Comparison of ENCODE assay signal across 15 cellular contexts in the genomic region with DNA sequence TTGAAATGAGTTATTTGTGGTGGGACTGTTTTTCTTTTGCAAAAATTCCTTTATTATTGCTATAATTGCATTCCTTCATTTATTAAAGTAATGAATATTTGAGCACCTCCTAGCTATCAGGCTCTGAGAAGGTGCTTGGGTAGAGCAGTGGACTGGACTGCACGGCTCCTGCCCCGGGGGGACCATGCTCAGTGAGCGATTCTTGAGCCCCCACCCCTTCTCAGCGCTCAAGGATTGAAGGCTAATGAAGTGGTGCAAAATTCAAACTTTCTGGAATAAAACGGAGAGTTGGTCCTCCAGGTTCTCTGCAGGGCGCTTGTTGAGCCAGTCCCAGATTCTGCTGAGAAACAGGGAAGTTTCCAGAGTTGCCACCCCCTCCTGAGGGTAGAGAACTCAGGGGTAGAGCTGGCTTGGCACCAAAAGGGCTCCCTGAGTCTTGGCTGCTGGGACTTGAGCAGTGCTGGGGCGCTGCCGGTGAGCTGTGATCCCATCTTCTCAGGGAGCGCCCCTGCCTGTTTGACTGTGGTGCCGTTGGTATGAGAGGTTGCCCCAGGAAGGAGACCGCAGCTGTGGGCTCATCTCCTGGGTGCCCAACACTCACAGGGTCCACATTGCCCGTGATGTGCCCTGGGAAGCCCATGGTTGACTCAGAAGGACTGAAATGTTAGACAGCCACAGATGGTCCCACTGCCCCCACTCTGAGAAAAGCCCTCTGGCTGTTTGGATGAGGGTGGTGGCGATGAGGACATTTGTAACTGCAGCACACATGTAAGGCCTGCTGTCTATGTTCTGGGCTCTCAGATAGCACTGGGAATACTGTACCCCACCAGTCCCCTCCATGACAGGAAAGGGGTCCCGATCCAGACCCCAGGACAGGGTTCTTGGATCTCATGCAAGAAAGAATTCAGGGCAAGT. TPM values are rescaled to one million over a fixed set of nuclear protein-coding genes. Genes with fewer than 3 reads are reported as not detected.
DNase-seq lines count a peak whose midpoint lies in the region; ATAC-seq and TF ChIP-seq lines count a peak whose summit lies in the region.
"Had no signal": no experiment of that assay in that cellular context is flagged by ENCODE, and none has a peak within 500 bp of the region (broad histone marks: within the 10 kb centered on the region; RNA-seq: fewer than 3 reads in every experiment).

No MANE protein-coding gene starts in this region.

- H3K9ac ChIP-seq in trophoblast cell (ENCODE audit: low read length), result no peak overlapping the region
- H3K9ac ChIP-seq: GM23248 had no signal

- H3K4me3 Mint-ChIP-seq in activated CD4-positive, alpha-beta T cell treated with anti-CD3 and anti-CD28 coated beads, Interleukin-2, amount 10 ng/mL, durations not matched to agents 7 days and 5 days, result no peak overlapping the region
- H3K4me3 Mint-ChIP-seq in activated naive CD8-positive, alpha-beta T cell treated with anti-CD3 and anti-CD28 coated beads, Interleukin-2, amount 10 ng/mL, durations not matched to agents 7 days and 5 days, result no peak overlapping the region

- H3K4me1 ChIP-seq in HEK293 (ENCODE audit: control insufficient read depth, insufficient read depth, low read length), result peaks cover 18% of the 10 kb centered on the region
- peaks cover 23 to 26% of the 10 kb centered on the region in 2 experiments for H3K4me1 ChIP-seq in trophoblast cell (ENCODE audit: control insufficient read depth in 1 of 2, insufficient read depth in 2 of 2, low read length in 2 of 2)

- H3K23ac ChIP-seq in trophoblast cell (ENCODE audit: low read length), result no peak overlapping the region

- no peak for DNase-seq in activated CD4-positive, alpha-beta T cell treated with anti-CD3 and anti-CD28 coated beads, Interleukin-2, amount 10 ng/mL, durations not matched to agents 7 days and 5 days
- no peak for DNase-seq in activated CD4-positive, alpha-beta T cell treated with anti-CD3 and anti-CD28 coated beads for 1 hour
- DNase-seq in activated naive CD8-positive, alpha-beta T cell treated with anti-CD3 and anti-CD28 coated beads, Interleukin-2, amount 10 ng/mL, durations not matched to agents 7 days and 5 days, result no peak
- DNase-seq in trophoblast cell (peak; percentile 38 to 53), GM10248 (ENCODE audit: extremely low spot score) (no peak)
- DNase-seq: cortex of kidney, GM23248, KBM-7, NCI-H1092, NCI-H2227 treated with DMSO at 0.1 percent for 48 hours had no signal

- no peak overlapping the region for H2AK5ac ChIP-seq in trophoblast cell (ENCODE audit: low read length)

- peaks cover 4% of the 10 kb centered on the region for H3K36me3 Mint-ChIP-seq in activated CD4-positive, alpha-beta T cell treated with anti-CD3 and anti-CD28 coated beads, Interleukin-2, amount 10 ng/mL, durations not matched to agents 7 days and 5 days (ENCODE audit: low read depth)
- H3K36me3 Mint-ChIP-seq in activated naive CD8-positive, alpha-beta T cell treated with anti-CD3 and anti-CD28 coated beads, Interleukin-2, amount 10 ng/mL, durations not matched to agents 7 days and 5 days, result peaks cover 8% of the 10 kb centered on the region

- CTCF ChIA-PET in activated CD4-positive, alpha-beta T cell treated with anti-CD3 and anti-CD28 coated beads, Interleukin-2, amount 10 ng/mL, durations not matched to agents 7 days and 5 days (lab: Charles Lee), result no interaction called here
- CTCF ChIA-PET in HEK293 (lab: Yijun Ruan, JAX) (interaction anchor here (0.8 to 1.0 kb wide), 3 partner anchors 8 to 124 kb away, joined by 3 to 4 read pairs (median 3); no protein-coding TSS in a partner anchor), GM10248 (lab: Yijun Ruan, JAX) (interaction anchor here (0.7 to 2.4 kb wide), 5 partner anchors 9 to 24 kb away, joined by 3 to 10 read pairs (median 3); no protein-coding TSS in a partner anchor)

- TF ChIP-seq CTCF in HEK293 (tag by site-specific recombination; IDR thresholded peaks at IDR 0.05) (no peak), GM10248 (IDR thresholded peaks at IDR 0.05; ENCODE audit: control extremely low read depth, extremely low read depth, low read depth, missing control alignments) (no peak)

- no peaks in the 10 kb centered on the region for H3K27me3 ChIP-seq in trophoblast cell (ENCODE audit: insufficient read depth, low read length)

- H4K91ac ChIP-seq in trophoblast cell (ENCODE audit: low read depth, low read length), result no peak overlapping the region

- H2BK120ac ChIP-seq in trophoblast cell (ENCODE audit: insufficient read depth, low read length, poor library complexity), result no peak overlapping the region

- H3K27ac ChIP-seq in HEK293 (ENCODE audit: extremely low read depth, low read depth, low read length) (no peak overlapping the region), trophoblast cell (ENCODE audit: low read depth, low read length) (no peak overlapping the region)
- H3K27ac ChIP-seq: GM23248 had no signal

- no peak overlapping the region for H4K8ac ChIP-seq in trophoblast cell (ENCODE audit: low read depth, low read length)

- no peak overlapping the region for H4K12ac ChIP-seq in trophoblast cell (ENCODE audit: low read depth, low read length)

- H2BK5ac ChIP-seq in trophoblast cell (ENCODE audit: low read depth, low read length, poor library complexity), result no peak overlapping the region

- ATAC-seq in activated naive CD8-positive, alpha-beta T cell treated with anti-CD3 and anti-CD28 coated beads, Interleukin-2, amount 10 ng/mL, durations not matched to agents 7 days and 5 days (ENCODE audit: low read depth), result no peak
- ATAC-seq in HG03457 (IDR thresholded peaks at IDR 0.05; ENCODE audit: unreplicated experiment), result no peak
- no peak for ATAC-seq in GM21737 (IDR thresholded peaks at IDR 0.05; ENCODE audit: unreplicated experiment)
- ATAC-seq: naive thymus-derived CD4-positive, alpha-beta T cell; Right ventricle myocardium inferior had no signal

- peaks cover 96% of the 10 kb centered on the region for H3K4me1 Mint-ChIP-seq in activated CD4-positive, alpha-beta T cell treated with anti-CD3 and anti-CD28 coated beads, Interleukin-2, amount 10 ng/mL, durations not matched to agents 7 days and 5 days
- peaks cover 86% of the 10 kb centered on the region for H3K4me1 Mint-ChIP-seq in activated naive CD8-positive, alpha-beta T cell treated with anti-CD3 and anti-CD28 coated beads, Interleukin-2, amount 10 ng/mL, durations not matched to agents 7 days and 5 days

- no peak overlapping the region for H3K4me3 ChIP-seq in HEK293 (ENCODE audit: low read depth, low read length)
- no peak overlapping the region for H3K4me3 ChIP-seq in trophoblast cell (ENCODE audit: low read depth, low read length)
- H3K4me3 ChIP-seq: GM23248 had no signal

- no peaks in the 10 kb centered on the region for H3K36me3 ChIP-seq in HEK293 (ENCODE audit: control insufficient read depth in 2 of 2, insufficient read depth in 1 of 2, low read length in 2 of 2)
- no peaks in the 10 kb centered on the region for H3K36me3 ChIP-seq in trophoblast cell (ENCODE audit: control insufficient read depth in 1 of 2, insufficient read depth in 2 of 2, low read length in 2 of 2)

- no peak overlapping the region for H3K4me2 ChIP-seq in trophoblast cell (ENCODE audit: low read length)

- POLR2A ChIA-PET in activated CD4-positive, alpha-beta T cell treated with anti-CD3 and anti-CD28 coated beads, Interleukin-2, amount 10 ng/mL, durations not matched to agents 7 days and 5 days (lab: Charles Lee), result no interaction called here
- POLR2A ChIA-PET in HEK293 (lab: Yijun Ruan, JAX), result no interaction called here
- POLR2A ChIA-PET in activated naive CD8-positive, alpha-beta T cell treated with anti-CD3 and anti-CD28 coated beads, Interleukin-2, amount 10 ng/mL, durations not matched to agents 7 days and 5 days (lab: Charles Lee), result interaction anchor here (1.1 to 1.6 kb wide), 3 partner anchors 9 to 102 kb away, joined by 3 to 4 read pairs (median 4); a partner anchor contains a TSS
- POLR2A ChIA-PET in GM10248 (lab: Yijun Ruan, JAX), result no interaction called here

- no peaks in the 10 kb centered on the region for H3K9me3 ChIP-seq in HEK293 (ENCODE audit: control insufficient read depth, insufficient read depth, low read depth, low read length)
- H3K9me3 ChIP-seq in trophoblast cell (ENCODE audit: insufficient read depth, low read depth, low read length), result no peaks in the 10 kb centered on the region

- H3K79me2 ChIP-seq in trophoblast cell (ENCODE audit: control insufficient read depth, insufficient read depth, low read length, poor library complexity), result peaks cover 2% of the 10 kb centered on the region

- no peaks in the 10 kb centered on the region for H3K9me3 Mint-ChIP-seq in activated CD4-positive, alpha-beta T cell treated with anti-CD3 and anti-CD28 coated beads, Interleukin-2, amount 10 ng/mL, durations not matched to agents 7 days and 5 days
- no peaks in the 10 kb centered on the region for H3K9me3 Mint-ChIP-seq in activated naive CD8-positive, alpha-beta T cell treated with anti-CD3 and anti-CD28 coated beads, Interleukin-2, amount 10 ng/mL, durations not matched to agents 7 days and 5 days

- no CpG with 5 or more reads among the region's 14 CpGs for WGBS in trophoblast cell (ENCODE audit: extremely low coverage, insufficient coverage, insufficient read length)

- no peak overlapping the region for H3K18ac ChIP-seq in trophoblast cell (ENCODE audit: low read length)

- no peak overlapping the region for H3K14ac ChIP-seq in trophoblast cell (ENCODE audit: low read length)

- H2BK12ac ChIP-seq in trophoblast cell (ENCODE audit: low read length), result no peak overlapping the region

- peak overlapping the region; percentile 21 for H3K4ac ChIP-seq in trophoblast cell (ENCODE audit: low read depth, low read length)

- no peaks in the 10 kb centered on the region for H3K79me1 ChIP-seq in trophoblast cell (ENCODE audit: low read length)

- no peak overlapping the region for H2AFZ ChIP-seq in trophoblast cell (ENCODE audit: insufficient read depth, low read length, poor library complexity)
- H2AFZ ChIP-seq: GM23248 had no signal

- peak overlapping the region; percentile 97 for H3K27ac Mint-ChIP-seq in activated CD4-positive, alpha-beta T cell treated with anti-CD3 and anti-CD28 coated beads, Interleukin-2, amount 10 ng/mL, durations not matched to agents 7 days and 5 days
- H3K27ac Mint-ChIP-seq in activated naive CD8-positive, alpha-beta T cell treated with anti-CD3 and anti-CD28 coated beads, Interleukin-2, amount 10 ng/mL, durations not matched to agents 7 days and 5 days, result peak overlapping the region; percentile 99

- no peaks in the 10 kb centered on the region for H3K27me3 Mint-ChIP-seq in activated CD4-positive, alpha-beta T cell treated with anti-CD3 and anti-CD28 coated beads, Interleukin-2, amount 10 ng/mL, durations not matched to agents 7 days and 5 days
- H3K27me3 Mint-ChIP-seq in activated naive CD8-positive, alpha-beta T cell treated with anti-CD3 and anti-CD28 coated beads, Interleukin-2, amount 10 ng/mL, durations not matched to agents 7 days and 5 days, result no peaks in the 10 kb centered on the region
- H3K27me3 Mint-ChIP-seq: naive thymus-derived CD4-positive, alpha-beta T cell had no signal

TF ChIP-seq in HEK293, 187 proteins besides CTCF, POLR2A, EP300 and RAD21 (continues in another document):
- TF ChIP-seq GLIS2 (tag by site-specific recombination; IDR thresholded peaks at IDR 0.05), result no peak

RNA-seq across cellular contexts. Expression of a gene that starts 20.0 kb away (rescaled TPM):
- 10 to 100 TPM; 43.1 to 45.7 TPM for total RNA-seq in activated CD4-positive, alpha-beta T cell treated with anti-CD3 and anti-CD28 coated beads, Interleukin-2, amount 10 ng/mL, durations not matched to agents 7 days and 5 days
- total RNA-seq in activated naive CD8-positive, alpha-beta T cell treated with anti-CD3 and anti-CD28 coated beads, Interleukin-2, amount 10 ng/mL, durations not matched to agents 7 days and 5 days, result 10 to 100 TPM; 57.0 to 60.2 TPM
- polyA plus RNA-seq in trophoblast cell (2013), result 62.2 and 63.6 TPM in 2 replicates

Comparison
In these comparisons a context has a peak if more than half of its experiments do, and no peak if none do; other contexts are left out.
1. DNase-seq: peak in trophoblast cell (2 of 2); none in activated CD4-positive, alpha-beta T cell treated with anti-CD3 and anti-CD28 coated beads, Interleukin-2, amount 10 ng/mL, durations not matched to agents 7 days and 5 days (single experiment), activated CD4-positive, alpha-beta T cell treated with anti-CD3 and anti-CD28 coated beads for 1 hour (single experiment), activated naive CD8-positive, alpha-beta T cell treated with anti-CD3 and anti-CD28 coated beads, Interleukin-2, amount 10 ng/mL, durations not matched to agents 7 days and 5 days (single experiment) and GM10248 (single experiment).